24 cellular contexts compared by ENCODE assay signal in the genomic region with DNA sequence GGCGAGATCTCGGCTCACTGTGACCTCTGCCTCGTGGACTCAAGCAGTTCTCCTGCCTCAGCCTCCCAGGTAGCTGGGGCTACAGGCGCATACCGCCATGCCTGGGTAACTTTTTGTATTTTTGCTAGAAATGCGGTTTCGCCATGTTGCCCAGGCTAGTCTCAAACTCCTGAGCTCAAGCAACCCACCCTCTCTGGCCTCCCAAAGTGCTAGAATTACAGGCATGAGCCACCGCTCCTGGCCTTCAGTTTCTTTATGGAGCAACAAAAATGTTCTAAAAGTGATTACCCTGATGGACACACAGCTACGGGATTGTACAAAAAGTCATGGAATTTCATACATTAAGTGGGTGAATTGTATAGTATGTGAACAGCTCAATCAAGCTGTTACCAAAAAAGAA.
"Had no signal": no experiment of that assay in that cellular context is flagged by ENCODE, and none has a peak within 500 bp of the region (broad histone marks: within the 10 kb centered on the region; RNA-seq: fewer than 3 reads in every experiment).

No MANE protein-coding gene starts in this region.

- H3K4me3 Mint-ChIP-seq: dendritic cell treated with granulocyte-macrophage colony-stimulating factor and Interleukin-4, amounts not matched to agents 40 ng/mL and 50 ng/mL, for 4 days; effector memory CD8-positive, alpha-beta T cell; endodermal cell had no signal

- DNase-seq: cerebellar nuclear complex; colonic mucosa; cortex of kidney; dermis blood vessel endothelial cell; dorsolateral prefrontal cortex; effector CD4-positive, alpha-beta T cell; effector CD8-positive, alpha-beta T cell; effector memory CD4-positive, alpha-beta T cell; effector memory CD8-positive, alpha-beta T cell; endodermal cell; erythroblast; esophagus squamous epithelium; foreskin fibroblast; foreskin keratinocyte; foreskin melanocyte; gastrocnemius medialis; glutamatergic neuron; head of caudate nucleus; heart right ventricle had no signal

- H3K27ac ChIP-seq: colonic mucosa, coronary artery, dorsolateral prefrontal cortex, epithelial cell of prostate, esophagus squamous epithelium, foreskin keratinocyte, gastrocnemius medialis, gastroesophageal sphincter, heart right ventricle had no signal

- H3K27me3 Mint-ChIP-seq: dendritic cell treated with granulocyte-macrophage colony-stimulating factor and Interleukin-4, amounts not matched to agents 40 ng/mL and 50 ng/mL, for 4 days; effector memory CD8-positive, alpha-beta T cell had no signal

- H3K4me1 Mint-ChIP-seq: endodermal cell had no signal

- H3K27me3 ChIP-seq: colonic mucosa, dorsolateral prefrontal cortex, esophagus squamous epithelium, foreskin keratinocyte, gastrocnemius medialis, gastroesophageal sphincter, heart right ventricle had no signal

- H3K36me3 ChIP-seq: colonic mucosa, esophagus squamous epithelium, gastrocnemius medialis, gastroesophageal sphincter, heart right ventricle had no signal

- ATAC-seq: effector memory CD8-positive, alpha-beta T cell; esophagus mucosa; foreskin keratinocyte; gastrocnemius medialis; gastroesophageal sphincter; heart right ventricle had no signal

- H3K27ac Mint-ChIP-seq: dendritic cell treated with granulocyte-macrophage colony-stimulating factor and Interleukin-4, amounts not matched to agents 40 ng/mL and 50 ng/mL, for 4 days; effector memory CD8-positive, alpha-beta T cell; endodermal cell had no signal

- H3K9me3 ChIP-seq: colonic mucosa, esophagus squamous epithelium, gastrocnemius medialis had no signal

- H3K4me3 ChIP-seq: colonic mucosa, coronary artery, dorsolateral prefrontal cortex, esophagus squamous epithelium, gastrocnemius medialis, gastroesophageal sphincter, heart right ventricle had no signal

- H3K4me1 ChIP-seq: colonic mucosa, esophagus squamous epithelium, foreskin keratinocyte, gastrocnemius medialis, gastroesophageal sphincter, heart right ventricle had no signal

- H3K9me3 Mint-ChIP-seq: dendritic cell treated with granulocyte-macrophage colony-stimulating factor and Interleukin-4, amounts not matched to agents 40 ng/mL and 50 ng/mL, for 4 days; endodermal cell had no signal
